In genomic region chr14:22471545-22472121, GRCh38 we compare ENCODE assay signal across 1 cellular context.
TF ChIP-seq lines count a peak whose summit lies in the region.

No MANE protein-coding gene starts in this region.

TF ChIP-seq in GM12878, 131 proteins besides CTCF, POLR2A, EP300 and RAD21 (continued from another document):
- TF ChIP-seq KDM1A (IDR thresholded peaks at IDR 0.05; ENCODE audit: borderline replicate concordance): no peak
- TF ChIP-seq SUPT20H (IDR thresholded peaks at IDR 0.05; ENCODE audit: borderline replicate concordance, control insufficient read depth, low read depth, low read length): no peak
- TF ChIP-seq BCLAF1 (IDR thresholded peaks at IDR 0.05): no peak
- no peak for TF ChIP-seq NR2C2 (IDR thresholded peaks at IDR 0.05; ENCODE audit: borderline replicate concordance, control insufficient read depth, insufficient read length, low read depth)
- no peak for TF ChIP-seq KLF5 (IDR thresholded peaks at IDR 0.05; ENCODE audit: partially characterized antibody)
- peak; percentile 71; the same call in 1 of the 2 replicates for TF ChIP-seq SMARCA5 (IDR thresholded peaks at IDR 0.05)
- TF ChIP-seq BHLHE40 (IDR thresholded peaks at IDR 0.05; ENCODE audit: borderline replicate concordance in 1 of 2, low read depth in 2 of 2, low read length in 1 of 2): peak in 1 of 2 experiments; percentile 60; a peak in 2 of 4 replicates
- TF ChIP-seq NFXL1 (IDR thresholded peaks at IDR 0.05; ENCODE audit: borderline replicate concordance): no peak
- TF ChIP-seq SUZ12 (IDR thresholded peaks at IDR 0.05; ENCODE audit: unreplicated experiment): no peak
TF ChIP-seq in GM12878: peak in this region for 24.
